ENCODE assay signal across 8 cellular contexts in genomic region chr19:3987619-3988371, GRCh38. TPM values are rescaled to one million over a fixed set of nuclear protein-coding genes. Genes with fewer than 3 reads are reported as not detected.
DNase-seq lines count a peak whose midpoint lies in the region; ATAC-seq lines count a peak whose summit lies in the region.

No MANE protein-coding gene starts in this region.

- peak overlapping the region; percentile 87 for H3K27ac Mint-ChIP-seq in activated CD8-positive, alpha-beta memory T cell treated with anti-CD3 and anti-CD28 coated beads, Interleukin-2, amount 10 ng/mL, durations not matched to agents 7 days and 5 days

- peaks cover 2% of the 10 kb centered on the region for H3K9me3 Mint-ChIP-seq in activated CD8-positive, alpha-beta memory T cell treated with anti-CD3 and anti-CD28 coated beads, Interleukin-2, amount 10 ng/mL, durations not matched to agents 7 days and 5 days (ENCODE audit: low read depth)

- peaks cover 5% of the 10 kb centered on the region for H3K4me1 ChIP-seq in endocrine pancreas (ENCODE audit: control insufficient read depth, insufficient read depth, low read length)
- peaks cover 29% of the 10 kb centered on the region for H3K4me1 ChIP-seq in mesodermal cell (ENCODE audit: control insufficient read depth, insufficient read depth, low read length, poor library complexity, severe bottlenecking)

- H3K27me3 Mint-ChIP-seq in activated CD8-positive, alpha-beta memory T cell treated with anti-CD3 and anti-CD28 coated beads, Interleukin-2, amount 10 ng/mL, durations not matched to agents 7 days and 5 days: no peaks in the 10 kb centered on the region

- H3K27ac ChIP-seq in mesodermal cell (ENCODE audit: low read depth, low read length, severe bottlenecking): no peak overlapping the region

- H3K27me3 ChIP-seq in endocrine pancreas (ENCODE audit: control insufficient read depth, insufficient read depth, low read length): no peaks in the 10 kb centered on the region

- peak overlapping the region; percentile 98 for H3K4me3 Mint-ChIP-seq in activated CD8-positive, alpha-beta memory T cell treated with anti-CD3 and anti-CD28 coated beads, Interleukin-2, amount 10 ng/mL, durations not matched to agents 7 days and 5 days

- 7 to 33% methylated on average over 15 to 23 of the region's 30 CpGs for WGBS in mesodermal cell (ENCODE audit: insufficient coverage in 2 of 2), 2 experiments

- peaks cover 8% of the 10 kb centered on the region for H3K36me3 ChIP-seq in endocrine pancreas (ENCODE audit: control insufficient read depth, insufficient read depth, low read length)
- peaks cover 21% of the 10 kb centered on the region for H3K36me3 ChIP-seq in mesodermal cell (ENCODE audit: control insufficient read depth, insufficient read depth, low read length)

- CTCF ChIA-PET in activated CD8-positive, alpha-beta memory T cell treated with anti-CD3 and anti-CD28 coated beads, Interleukin-2, amount 10 ng/mL, durations not matched to agents 7 days and 5 days (lab: Charles Lee): interaction anchor here (0.6 to 4.1 kb wide), 44 partner anchors 8 to 646 kb away, joined by 3 to 70 read pairs (median 4); partner anchors contain the start of genes CHAF1A, DAPK3, MPND and MRPL54

- peaks cover 38% of the 10 kb centered on the region for H3K4me1 Mint-ChIP-seq in activated CD8-positive, alpha-beta memory T cell treated with anti-CD3 and anti-CD28 coated beads, Interleukin-2, amount 10 ng/mL, durations not matched to agents 7 days and 5 days

- H3K4me3 ChIP-seq in endocrine pancreas (ENCODE audit: control insufficient read depth, insufficient read depth, low read length) (peak overlapping the region; percentile 10), mesodermal cell (ENCODE audit: extremely low read depth, insufficient read depth, low read length, poor library complexity, severe bottlenecking) (peak overlapping the region; percentile 21)

- peaks cover 22% of the 10 kb centered on the region for H3K36me3 Mint-ChIP-seq in activated CD8-positive, alpha-beta memory T cell treated with anti-CD3 and anti-CD28 coated beads, Interleukin-2, amount 10 ng/mL, durations not matched to agents 7 days and 5 days

- no peak overlapping the region for H3K9ac ChIP-seq in endocrine pancreas (ENCODE audit: control insufficient read depth, insufficient read depth, low read length)

- ATAC-seq in activated CD8-positive, alpha-beta memory T cell treated with anti-CD3 and anti-CD28 coated beads, Interleukin-2, amount 10 ng/mL, durations not matched to agents 7 days and 5 days: peak; percentile 29
- no peak for ATAC-seq in HG03520 (IDR thresholded peaks at IDR 0.05; ENCODE audit: unreplicated experiment)

- H3K9me3 ChIP-seq in endocrine pancreas (ENCODE audit: control insufficient read depth, low read length) (no peaks in the 10 kb centered on the region), mesodermal cell (ENCODE audit: control insufficient read depth, low read length) (no peaks in the 10 kb centered on the region)

- DNase-seq in GM03348 (ENCODE audit: low spot score): peak; percentile 90
- DNase-seq in HuH-7 (ENCODE audit: low spot score): peak; percentile 63
- peak; percentile 76 for DNase-seq in NOMO-1 treated with dmso at 0.1 percent for 144 hours (lab: John Stamatoyannopoulos, UW; ENCODE audit: unreplicated experiment)
- DNase-seq in activated CD8-positive, alpha-beta memory T cell treated with anti-CD3 and anti-CD28 coated beads, Interleukin-2, amount 10 ng/mL, durations not matched to agents 7 days and 5 days: peak; percentile 93
- peak; percentile 71 for DNase-seq in stimulated activated CD8-positive, alpha-beta memory T cell treated with anti-CD3 and anti-CD28 coated beads, Interleukin-15, amount 100 ng/mL, for 24 hours (ENCODE audit: low read depth)

RNA-seq across cellular contexts. Expression of gene EEF2, which starts 2.5 kb away (rescaled TPM):
- total RNA-seq in activated CD8-positive, alpha-beta memory T cell treated with anti-CD3 and anti-CD28 coated beads, Interleukin-2, amount 10 ng/mL, durations not matched to agents 7 days and 5 days: 1,000 to 10,000 TPM; 1,382 to 1,952 TPM
- polyA plus RNA-seq in mesodermal cell (2013, experiment 1 of 2): 1,893 TPM
- 1,823 TPM for polyA plus RNA-seq in mesodermal cell (2013, experiment 2 of 2)

RNA-seq across cellular contexts. Expression of gene DAPK3, which starts 16.9 kb away (rescaled TPM):
- total RNA-seq in activated CD8-positive, alpha-beta memory T cell treated with anti-CD3 and anti-CD28 coated beads, Interleukin-2, amount 10 ng/mL, durations not matched to agents 7 days and 5 days: 10 to 100 TPM; 49.3 to 53.0 TPM
- 78.8 TPM for polyA plus RNA-seq in mesodermal cell (2013, experiment 1 of 2)
- 64.6 TPM for polyA plus RNA-seq in mesodermal cell (2013, experiment 2 of 2)

RNA-seq across cellular contexts. Expression of gene PIAS4, which starts 19.7 kb away (rescaled TPM):
- total RNA-seq in activated CD8-positive, alpha-beta memory T cell treated with anti-CD3 and anti-CD28 coated beads, Interleukin-2, amount 10 ng/mL, durations not matched to agents 7 days and 5 days: 10 to 100 TPM; 34.0 to 39.4 TPM
- 37.9 TPM for polyA plus RNA-seq in mesodermal cell (2013, experiment 1 of 2)
- 25.8 TPM for polyA plus RNA-seq in mesodermal cell (2013, experiment 2 of 2)

RNA-seq across cellular contexts. Expression of gene NMRK2, which starts 54.9 kb away (rescaled TPM):
- not detected for total RNA-seq in activated CD8-positive, alpha-beta memory T cell treated with anti-CD3 and anti-CD28 coated beads, Interleukin-2, amount 10 ng/mL, durations not matched to agents 7 days and 5 days
- 0.37 TPM for polyA plus RNA-seq in mesodermal cell (2013, experiment 1 of 2)
- polyA plus RNA-seq in mesodermal cell (2013, experiment 2 of 2): not detected
